9 cellular contexts compared by ENCODE assay signal in genomic region chr9:34610434-34611206, GRCh38. TPM values are rescaled to one million over a fixed set of nuclear protein-coding genes. Genes with fewer than 3 reads are reported as not detected.
A peak's percentile ranks its signal among the peaks of the same experiment; 100 is the strongest.
DNase-seq lines count a peak whose midpoint lies in the region; ATAC-seq and TF ChIP-seq lines count a peak whose summit lies in the region.
"Had no signal": no experiment of that assay in that cellular context is flagged by ENCODE, and none has a peak within 500 bp of the region (broad histone marks: within the 10 kb centered on the region; RNA-seq: fewer than 3 reads in every experiment).

No MANE protein-coding gene starts in this region.

- intact Hi-C loops in left ventricle myocardium superior (cut with micrococcal nuclease): no loop called here

- H3K9me3 Mint-ChIP-seq in activated CD4-positive, alpha-beta T cell treated with anti-CD3 and anti-CD28 coated beads, Interleukin-2, amount 10 ng/mL, durations not matched to agents 7 days and 5 days: no peaks in the 10 kb centered on the region
- no peaks in the 10 kb centered on the region for H3K9me3 Mint-ChIP-seq in stimulated activated memory B cell treated with anti-CD40 and anti-IgM and Interleukin-4, amounts not matched to agents 10 μg/mL and 1 μg/mL and 100 μg/mL, for 72 hours

- peak overlapping the region; percentile 92 for H3K4me3 Mint-ChIP-seq in activated CD4-positive, alpha-beta T cell treated with anti-CD3 and anti-CD28 coated beads, Interleukin-2, amount 10 ng/mL, durations not matched to agents 7 days and 5 days
- peak overlapping the region; percentile 87 for H3K4me3 Mint-ChIP-seq in stimulated activated memory B cell treated with anti-CD40 and anti-IgM and Interleukin-4, amounts not matched to agents 10 μg/mL and 1 μg/mL and 100 μg/mL, for 72 hours

- ATAC-seq in left ventricle myocardium superior: peak; percentile 34
- ATAC-seq in stimulated activated memory B cell treated with anti-CD40 and anti-IgM and Interleukin-4, amounts not matched to agents 10 μg/mL and 1 μg/mL and 100 μg/mL, for 72 hours: no peak
- ATAC-seq in HG02571 (IDR thresholded peaks at IDR 0.05; ENCODE audit: unreplicated experiment): no peak

- POLR2A ChIA-PET in activated CD4-positive, alpha-beta T cell treated with anti-CD3 and anti-CD28 coated beads, Interleukin-2, amount 10 ng/mL, durations not matched to agents 7 days and 5 days (lab: Charles Lee): no interaction called here
- POLR2A ChIA-PET in HEK293T (lab: Yijun Ruan, JAX): interaction anchor here (0.6 to 2.1 kb wide), 3 partner anchors 9 to 28 kb away, joined by 3 to 6 read pairs (median 3); partner anchors contain the start of gene DCTN3

- CTCF ChIA-PET in activated CD4-positive, alpha-beta T cell treated with anti-CD3 and anti-CD28 coated beads, Interleukin-2, amount 10 ng/mL, durations not matched to agents 7 days and 5 days (lab: Charles Lee): interaction anchor here (0.6 to 8.2 kb wide), 4 partner anchors 9 to 124 kb away, joined by 3 to 60 read pairs (median 3); partner anchors contain the start of genes DCTN3 and SIGMAR1
- CTCF ChIA-PET in HEK293T (lab: Yijun Ruan, JAX): interaction anchor here (2.3 kb wide), 1 partner anchor 24 kb away, joined by 15 read pairs; no protein-coding TSS in a partner anchor

- H3K36me3 Mint-ChIP-seq in activated CD4-positive, alpha-beta T cell treated with anti-CD3 and anti-CD28 coated beads, Interleukin-2, amount 10 ng/mL, durations not matched to agents 7 days and 5 days (ENCODE audit: low read depth): peaks cover 3% of the 10 kb centered on the region
- H3K36me3 Mint-ChIP-seq in stimulated activated memory B cell treated with anti-CD40 and anti-IgM and Interleukin-4, amounts not matched to agents 10 μg/mL and 1 μg/mL and 100 μg/mL, for 72 hours: no peaks in the 10 kb centered on the region

- H3K4me1 Mint-ChIP-seq in activated CD4-positive, alpha-beta T cell treated with anti-CD3 and anti-CD28 coated beads, Interleukin-2, amount 10 ng/mL, durations not matched to agents 7 days and 5 days: peaks cover 23% of the 10 kb centered on the region
- peaks cover 17% of the 10 kb centered on the region for H3K4me1 Mint-ChIP-seq in stimulated activated memory B cell treated with anti-CD40 and anti-IgM and Interleukin-4, amounts not matched to agents 10 μg/mL and 1 μg/mL and 100 μg/mL, for 72 hours

- TF ChIP-seq CTCF in WI38 (IDR thresholded peaks at IDR 0.05; ENCODE audit: low read depth, low read length): no peak

- no peaks in the 10 kb centered on the region for H3K27me3 Mint-ChIP-seq in activated CD4-positive, alpha-beta T cell treated with anti-CD3 and anti-CD28 coated beads, Interleukin-2, amount 10 ng/mL, durations not matched to agents 7 days and 5 days
- H3K27me3 Mint-ChIP-seq in stimulated activated memory B cell treated with anti-CD40 and anti-IgM and Interleukin-4, amounts not matched to agents 10 μg/mL and 1 μg/mL and 100 μg/mL, for 72 hours: no peaks in the 10 kb centered on the region

- peak overlapping the region; percentile 76; the same call in 1 of the 2 replicates for H3K4me3 ChIP-seq in WI38 (ENCODE audit: low read depth, low read length)

- DNase-seq in activated CD4-positive, alpha-beta T cell treated with anti-CD3 and anti-CD28 coated beads, Interleukin-2, amount 10 ng/mL, durations not matched to agents 7 days and 5 days: no peak
- DNase-seq in activated CD4-positive, alpha-beta T cell treated with anti-CD3 and anti-CD28 coated beads, Interleukin-2, amount 50 U/mL, for 48 hours: no peak
- DNase-seq in left ventricle myocardium superior (peak; percentile 54), NCI-H2227 treated with DMSO at 0.1 percent for 48 hours (lab: John Stamatoyannopoulos, UW) (no peak), HEK293T (ENCODE audit: extremely low spot score) (no peak)
- DNase-seq: SW 1271 had no signal

- no peak overlapping the region for H3K27ac Mint-ChIP-seq in activated CD4-positive, alpha-beta T cell treated with anti-CD3 and anti-CD28 coated beads, Interleukin-2, amount 10 ng/mL, durations not matched to agents 7 days and 5 days
- H3K27ac Mint-ChIP-seq in stimulated activated memory B cell treated with anti-CD40 and anti-IgM and Interleukin-4, amounts not matched to agents 10 μg/mL and 1 μg/mL and 100 μg/mL, for 72 hours: no peak overlapping the region

TF ChIP-seq in HEK293T, 16 proteins besides CTCF, POLR2A, EP300 and RAD21:
- TF ChIP-seq CTBP1 (IDR thresholded peaks at IDR 0.05; ENCODE audit: borderline replicate concordance) (no peak), ELF4 (IDR thresholded peaks at IDR 0.05) (no peak), FOXK2 (IDR thresholded peaks at IDR 0.05) (no peak), HDGF (IDR thresholded peaks at IDR 0.05; ENCODE audit: borderline replicate concordance) (no peak), BHLHE40 (IDR thresholded peaks at IDR 0.05; ENCODE audit: borderline replicate concordance) (no peak), ZNF384 (IDR thresholded peaks at IDR 0.05) (no peak), SUZ12 (IDR thresholded peaks at IDR 0.05) (no peak), FOXM1 (IDR thresholded peaks at IDR 0.05; ENCODE audit: borderline replicate concordance) (no peak), ARNT (IDR thresholded peaks at IDR 0.05) (no peak), PKNOX1 (IDR thresholded peaks at IDR 0.05) (no peak), SP1 (IDR thresholded peaks at IDR 0.05) (no peak), NFRKB (IDR thresholded peaks at IDR 0.05) (no peak), FOXA1 (IDR thresholded peaks at IDR 0.05) (no peak), L3MBTL2 (conservative IDR thresholded peaks at IDR 0.05) (no peak), LEF1 (IDR thresholded peaks at IDR 0.05; ENCODE audit: borderline replicate concordance) (no peak), TARDBP (IDR thresholded peaks at IDR 0.05) (no peak)

RNA-seq across cellular contexts. Expression of gene RPP25L, which starts 1.3 kb away (rescaled TPM):
- total RNA-seq in activated CD4-positive, alpha-beta T cell treated with anti-CD3 and anti-CD28 coated beads, Interleukin-2, amount 10 ng/mL, durations not matched to agents 7 days and 5 days: 10 to 100 TPM; 22.7 to 26.8 TPM
- total RNA-seq in left ventricle myocardium superior: 40.8 TPM

RNA-seq across cellular contexts. Expression of gene DCTN3, which starts 9.7 kb away (rescaled TPM):
- 100 to 1,000 TPM; 150 to 153 TPM for total RNA-seq in activated CD4-positive, alpha-beta T cell treated with anti-CD3 and anti-CD28 coated beads, Interleukin-2, amount 10 ng/mL, durations not matched to agents 7 days and 5 days
- total RNA-seq in left ventricle myocardium superior: 139 TPM

RNA-seq across cellular contexts. Expression of gene ARID3C, which starts 18.2 kb away (rescaled TPM):
- under 1 TPM; 0.46 to 0.69 TPM for total RNA-seq in activated CD4-positive, alpha-beta T cell treated with anti-CD3 and anti-CD28 coated beads, Interleukin-2, amount 10 ng/mL, durations not matched to agents 7 days and 5 days
- total RNA-seq in left ventricle myocardium superior: not detected

RNA-seq across cellular contexts. Expression of gene CNTFR, which starts 21.1 kb away (rescaled TPM):
- total RNA-seq in activated CD4-positive, alpha-beta T cell treated with anti-CD3 and anti-CD28 coated beads, Interleukin-2, amount 10 ng/mL, durations not matched to agents 7 days and 5 days: not detected
- 3.3 TPM for total RNA-seq in left ventricle myocardium superior

RNA-seq across cellular contexts. Expression of gene SIGMAR1, which starts 27.0 kb away (rescaled TPM):
- total RNA-seq in activated CD4-positive, alpha-beta T cell treated with anti-CD3 and anti-CD28 coated beads, Interleukin-2, amount 10 ng/mL, durations not matched to agents 7 days and 5 days: 10 to 100 TPM; 57.7 to 62.2 TPM
- 23.1 TPM for total RNA-seq in left ventricle myocardium superior
